ENCODE assay signal across 21 cellular contexts in the genomic region with DNA sequence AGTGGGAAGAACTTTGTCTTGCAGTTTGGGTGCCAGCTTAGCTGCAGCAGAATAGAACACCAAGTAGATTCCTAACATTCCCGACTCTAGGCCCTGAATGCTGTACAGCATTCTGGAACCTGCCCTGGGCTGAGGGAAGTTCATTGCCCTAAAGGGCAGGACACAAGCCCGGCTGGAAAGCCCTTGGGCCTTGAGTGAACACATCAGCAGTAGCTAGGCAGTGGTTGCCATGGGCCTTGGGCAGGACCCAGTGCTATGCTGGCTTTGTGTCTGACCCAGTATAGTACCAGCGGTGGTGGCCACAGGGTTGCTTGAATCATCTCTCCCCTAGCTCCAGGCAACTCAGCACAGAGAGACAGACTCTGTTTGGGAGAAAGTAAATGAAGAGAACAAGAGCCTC.
"Had no signal": no experiment of that assay in that cellular context is flagged by ENCODE, and none has a peak within 500 bp of the region (broad histone marks: within the 10 kb centered on the region; RNA-seq: fewer than 3 reads in every experiment).

No MANE protein-coding gene starts in this region.

- ATAC-seq: activated CD4-positive, CD25-positive, alpha-beta regulatory T cell treated with anti-CD3 and anti-CD28 coated beads, Interleukin-2, amount 50 U/mL, for 24 hours; activated CD8-positive, alpha-beta T cell treated with anti-CD3 and anti-CD28 coated beads for 36 hours; activated T-cell treated with anti-CD3 and anti-CD28 coated beads, Interleukin-2, amount 50 U/mL, for 72 hours; K562 had no signal

- DNase-seq: activated CD4-positive, alpha-beta T cell treated with anti-CD3 and anti-CD28 coated beads for 4 hours; activated CD8-positive, alpha-beta memory T cell treated with anti-CD3 and anti-CD28 coated beads, Interleukin-2, amount 50 U/mL, for 4 hours; activated CD8-positive, alpha-beta T cell treated with anti-CD3 and anti-CD28 coated beads for 36 hours; activated gamma-delta T cell treated with Interleukin-2 at 50 U/mL for 16 hours; activated naive CD4-positive, alpha-beta T cell treated with anti-CD3 and anti-CD28 coated beads, Interleukin-2, amount 50 U/mL, for 16 hours; activated naive CD8-positive, alpha-beta T cell treated with anti-CD3 and anti-CD28 coated beads, Interleukin-2, amount 10 ng/mL, durations not matched to agents 7 days and 5 days; activated T-cell treated with anti-CD3 and anti-CD28 coated beads, Interleukin-2, amount 50 U/mL, for 72 hours; adrenal gland; aorta; Karpas-422; NCI-H1105 treated with DMSO at 0.1 percent for 48 hours; NCI-H1436 treated with DMSO at 0.1 percent for 48 hours; NCI-H187; NCI-H2081; NCI-H510A treated with DMSO at 0.1 percent for 48 hours; Peyer's patch; SHP77 treated with DMSO at 0.1 percent for 48 hours had no signal

- H3K36me3 ChIP-seq: adrenal gland, breast epithelium, Peyer's patch had no signal

- H3K27me3 ChIP-seq: adrenal gland, breast epithelium, Peyer's patch had no signal

- H3K4me3 ChIP-seq: adrenal gland, breast epithelium, K562, Peyer's patch had no signal

- H3K27ac ChIP-seq: adrenal gland, breast epithelium, Peyer's patch, RWPE1 had no signal

- H3K4me1 ChIP-seq: adrenal gland, breast epithelium, Peyer's patch had no signal

- FAIRE-seq: K562 had no signal

- H3K9me3 ChIP-seq: adrenal gland, breast epithelium, Peyer's patch had no signal
